ENCODE assay signal across 11 cellular contexts in the genomic region with DNA sequence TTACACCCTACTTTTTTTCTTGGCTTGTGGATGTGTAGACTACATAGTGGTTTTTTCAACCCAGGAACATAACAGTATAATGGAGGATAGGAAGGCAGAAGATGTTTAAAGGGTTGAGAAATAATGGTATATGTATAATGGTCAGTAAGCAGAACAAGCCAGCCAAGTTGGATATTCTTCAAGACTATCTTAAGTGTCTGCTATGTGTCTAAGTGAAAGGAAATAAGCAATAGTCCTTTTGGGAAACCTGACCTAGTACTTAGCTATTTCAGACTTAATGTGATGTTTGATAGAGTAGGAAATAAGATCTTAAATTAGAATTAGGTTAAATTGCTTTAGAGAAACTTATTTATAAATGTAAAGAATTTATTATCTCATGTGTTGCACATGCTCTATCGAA.
DNase-seq lines count a peak whose midpoint lies in the region; FAIRE-seq and TF ChIP-seq lines count a peak whose summit lies in the region.
"Had no signal": no experiment of that assay in that cellular context is flagged by ENCODE, and none has a peak within 500 bp of the region (broad histone marks: within the 10 kb centered on the region; RNA-seq: fewer than 3 reads in every experiment).

No MANE protein-coding gene starts in this region.

- no peak for TF ChIP-seq CTCF in esophagus muscularis mucosa (IDR thresholded peaks at IDR 0.05)

- peak overlapping the region; percentile 79 for H3K4me2 ChIP-seq in skeletal muscle satellite cell (ENCODE audit: low read length)

- 25% methylated on average over 1 of the region's 1 CpG for WGBS in esophagus muscularis mucosa

- peak overlapping the region; percentile 93 for H3K9ac ChIP-seq in skeletal muscle satellite cell (ENCODE audit: low read depth, low read length)

- H3K27me3 ChIP-seq in esophagus muscularis mucosa (no peaks in the 10 kb centered on the region), skeletal muscle satellite cell (ENCODE audit: control insufficient read depth, insufficient read depth, low read length) (no peaks in the 10 kb centered on the region)
- H3K27me3 ChIP-seq: SJSA1 had no signal

- FAIRE-seq in RCC 7860 (lab: Jason Lieb, UNC) (peak; percentile 7), GM12891 (lab: Jason Lieb, UNC) (no peak), frontal cortex (lab: Jason Lieb, UNC) (no peak)

- H3K27ac ChIP-seq in esophagus muscularis mucosa (replicated peaks in 1 of 4): peak overlapping the region; percentile 100
- H3K27ac ChIP-seq: SJSA1 had no signal

- peaks cover 49% of the 10 kb centered on the region for H3K4me1 Mint-ChIP-seq in T-helper 1 cell treated with Interleukin-12 subunit alpha and Interleukin-12 subunit beta and Interleukin-4 antibody, amounts not matched to agents 30 μg/mL and 1 μg/mL, for 36 hours (ENCODE audit: low read depth)

- H3K36me3 Mint-ChIP-seq in T-helper 1 cell treated with Interleukin-12 subunit alpha and Interleukin-12 subunit beta and Interleukin-4 antibody, amounts not matched to agents 30 μg/mL and 1 μg/mL, for 36 hours (ENCODE audit: low read depth): peaks cover 15% of the 10 kb centered on the region

- H3K9me3 ChIP-seq in esophagus muscularis mucosa (no peaks in the 10 kb centered on the region), skeletal muscle satellite cell (replicated peaks; ENCODE audit: low read length) (no peaks in the 10 kb centered on the region)

- peak overlapping the region; percentile 1 for H3K4me3 Mint-ChIP-seq in T-helper 1 cell treated with Interleukin-12 subunit alpha and Interleukin-12 subunit beta and Interleukin-4 antibody, amounts not matched to agents 30 μg/mL and 1 μg/mL, for 36 hours

- TF ChIP-seq EP300 in esophagus muscularis mucosa (IDR thresholded peaks at IDR 0.05): no peak

- H3K27me3 Mint-ChIP-seq in T-helper 1 cell treated with Interleukin-12 subunit alpha and Interleukin-12 subunit beta and Interleukin-4 antibody, amounts not matched to agents 30 μg/mL and 1 μg/mL, for 36 hours (ENCODE audit: low read depth): no peaks in the 10 kb centered on the region

- H3K36me3 ChIP-seq in esophagus muscularis mucosa (peaks cover 0 to 22% (median 4%) of the 10 kb centered on the region in 4 donors), skeletal muscle satellite cell (ENCODE audit: insufficient read depth, low read length) (peaks cover 28% of the 10 kb centered on the region)

- no peak for DNase-seq in T-helper 1 cell
- no peak for DNase-seq in RCC 7860 (ENCODE audit: low spot score)
- DNase-seq in esophagus muscularis mucosa (ENCODE audit: extremely low spot score): no peak
- DNase-seq in GM12891 (ENCODE audit: insufficient read length, low spot score): no peak
- DNase-seq in HUDEP-2 (lab: John Stamatoyannopoulos, UW; ENCODE audit: unreplicated experiment in 76 of 76): no peak
- DNase-seq in frontal cortex (ENCODE audit: low spot score in 2 of 2): no peak
- DNase-seq: 8988T, NCI-H1417 had no signal

- peak overlapping the region; percentile 19 to 98 (median 90) for H3K4me3 ChIP-seq in esophagus muscularis mucosa
- H3K4me3 ChIP-seq in skeletal muscle satellite cell (ENCODE audit: low read length): peak overlapping the region; percentile 83
- H3K4me3 ChIP-seq: SJSA1 had no signal

- intact Hi-C loops in esophagus muscularis mucosa (cut with DNase I): loop anchor here (5.0 kb wide), 1 partner anchor 38 kb away; no protein-coding TSS in a partner anchor

- H3K4me1 ChIP-seq in esophagus muscularis mucosa (peaks cover 66 to 82% (median 79%) of the 10 kb centered on the region in 4 donors), skeletal muscle satellite cell (ENCODE audit: control insufficient read depth, insufficient read depth, low read length) (peaks cover 54% of the 10 kb centered on the region)

- TF ChIP-seq POLR2A in esophagus muscularis mucosa (IDR thresholded peaks at IDR 0.05; ENCODE audit: low read depth): no peak
- TF ChIP-seq POLR2A in GM12891 (IDR thresholded peaks at IDR 0.05; ENCODE audit: low read depth, low read length): no peak

- no peak overlapping the region for H3K27ac Mint-ChIP-seq in T-helper 1 cell treated with Interleukin-12 subunit alpha and Interleukin-12 subunit beta and Interleukin-4 antibody, amounts not matched to agents 30 μg/mL and 1 μg/mL, for 36 hours

- H3K9me3 Mint-ChIP-seq in T-helper 1 cell treated with Interleukin-12 subunit alpha and Interleukin-12 subunit beta and Interleukin-4 antibody, amounts not matched to agents 30 μg/mL and 1 μg/mL, for 36 hours: no peaks in the 10 kb centered on the region

TF ChIP-seq in GM12891, 5 proteins besides CTCF, POLR2A, EP300 and RAD21:
- TF ChIP-seq POU2F2 (IDR thresholded peaks at IDR 0.05; ENCODE audit: low read depth, low read length): no peak
- TF ChIP-seq PAX5 (IDR thresholded peaks at IDR 0.05; ENCODE audit: insufficient read depth, low read length, severe bottlenecking): no peak
- no peak for TF ChIP-seq SPI1 (IDR thresholded peaks at IDR 0.05; ENCODE audit: low read depth, low read length)
- no peak for TF ChIP-seq TAF1 (IDR thresholded peaks at IDR 0.05; ENCODE audit: low read depth, low read length)
- no peak for TF ChIP-seq POLR2AphosphoS5 (IDR thresholded peaks at IDR 0.05; ENCODE audit: low read depth, low read length)
